In genomic region chr14:92277031-92277430, GRCh38 we compare ENCODE assay signal across 19 cellular contexts. TPM values are rescaled to one million over a fixed set of nuclear protein-coding genes. Genes with fewer than 3 reads are reported as not detected.
DNase-seq lines count a peak whose midpoint lies in the region; TF ChIP-seq lines count a peak whose summit lies in the region.
"Had no signal": no experiment of that assay in that cellular context is flagged by ENCODE, and none has a peak within 500 bp of the region (broad histone marks: within the 10 kb centered on the region; RNA-seq: fewer than 3 reads in every experiment).

No MANE protein-coding gene starts in this region.

- no peak overlapping the region for H2AFZ ChIP-seq in mesenchymal stem cell (ENCODE audit: low read depth, low read length)
- H2AFZ ChIP-seq in osteoblast (ENCODE audit: low read length), result no peak overlapping the region
- H2AFZ ChIP-seq: GM23338 had no signal

- no peak overlapping the region for H3K9ac ChIP-seq in mesenchymal stem cell (ENCODE audit: low read length)
- H3K9ac ChIP-seq: BLaER1 had no signal

- no peaks in the 10 kb centered on the region for H3K79me1 ChIP-seq in mesenchymal stem cell (replicated peaks; ENCODE audit: low read length, poor library complexity, severe bottlenecking)

- H3K4me3 ChIP-seq in SJCRH30, result no peak overlapping the region
- no peak overlapping the region for H3K4me3 ChIP-seq in mesenchymal stem cell (ENCODE audit: insufficient read depth in 1 of 2, low read depth in 1 of 2, low read length in 2 of 2)
- no peak overlapping the region for H3K4me3 ChIP-seq in osteoblast (ENCODE audit: insufficient read depth, low read length)
- H3K4me3 ChIP-seq: BLaER1, GM23338, HAP-1 had no signal

- H3K4me1 ChIP-seq in SJCRH30, result no peaks in the 10 kb centered on the region
- H3K4me1 ChIP-seq in mesenchymal stem cell (ENCODE audit: control insufficient read depth, insufficient read depth, low read depth, low read length), result no peaks in the 10 kb centered on the region
- no peaks in the 10 kb centered on the region for H3K4me1 ChIP-seq in osteoblast (ENCODE audit: insufficient read depth, low read length)
- H3K4me1 ChIP-seq: Caco-2, HAP-1 had no signal

- H3K14ac ChIP-seq in mesenchymal stem cell (ENCODE audit: low read length in 2 of 2), result peak overlapping the region in 1 of 2 experiments; percentile 26

- H2BK15ac ChIP-seq in mesenchymal stem cell (ENCODE audit: low read depth, poor library complexity, severe bottlenecking), result no peak overlapping the region

- H2BK12ac ChIP-seq in mesenchymal stem cell (ENCODE audit: low read length in 2 of 2), result no peak overlapping the region

- peak; percentile 5 to 12 for DNase-seq in SJCRH30
- DNase-seq in mesenchymal stem cell, result peak; percentile 15
- peak; percentile 45 for DNase-seq in osteoblast (ENCODE audit: insufficient read length, low spot score, missing footprints)
- no peak for DNase-seq in GM19240 (ENCODE audit: insufficient read length, low spot score)
- no peak for DNase-seq in NCI-H187 (lab: John Stamatoyannopoulos, UW)
- DNase-seq in activated T-cell treated with anti-CD3 and anti-CD28 coated beads, Interleukin-2, amount 50 U/mL, for 48 hours, result no peak
- DNase-seq: Caco-2; CD4-positive, CD25-positive, alpha-beta regulatory T cell; CD8-positive, alpha-beta T cell; DMS153; DND-41; HFFc6 had no signal

- H3K23ac ChIP-seq in mesenchymal stem cell (ENCODE audit: low read length in 2 of 2), result no peak overlapping the region

- H2AK5ac ChIP-seq in mesenchymal stem cell (ENCODE audit: low read length, severe bottlenecking), result no peak overlapping the region

- H3K4ac ChIP-seq in mesenchymal stem cell (ENCODE audit: low read depth in 1 of 2, low read length in 2 of 2), result no peak overlapping the region

- H4K91ac ChIP-seq in mesenchymal stem cell (ENCODE audit: low read length), result no peak overlapping the region

- no peak for TF ChIP-seq CTCF in osteoblast (IDR thresholded peaks at IDR 0.05; ENCODE audit: extremely low read depth, low read depth, low read length)

- H3K4me2 ChIP-seq in mesenchymal stem cell (ENCODE audit: low read length, poor library complexity, severe bottlenecking) (no peak overlapping the region), osteoblast (ENCODE audit: insufficient read depth, low read length) (no peak overlapping the region)
- H3K4me2 ChIP-seq: BLaER1, GM23338 had no signal

- H2BK5ac ChIP-seq in mesenchymal stem cell (ENCODE audit: low read depth, low read length, poor library complexity, severe bottlenecking), result no peak overlapping the region

- H3K27me3 ChIP-seq in SJCRH30, result 0 out of 2 replicates have a peak, but pooled peaks cover 4% of the 10 kb centered on the region
- peaks cover 5 to 54% of the 10 kb centered on the region in 2 experiments for H3K27me3 ChIP-seq in mesenchymal stem cell (ENCODE audit: control insufficient read depth in 1 of 2, insufficient read depth in 1 of 2, low read length in 2 of 2)
- peaks cover 8% of the 10 kb centered on the region for H3K27me3 ChIP-seq in osteoblast (ENCODE audit: insufficient read depth, low read length)
- H3K27me3 ChIP-seq: BLaER1 had no signal

- H3K9me3 ChIP-seq in SJCRH30 (replicated peaks) (no peaks in the 10 kb centered on the region), mesenchymal stem cell (ENCODE audit: control insufficient read depth, low read length) (peaks cover 7% of the 10 kb centered on the region), osteoblast (ENCODE audit: low read depth, low read length) (no peaks in the 10 kb centered on the region)
- H3K9me3 ChIP-seq: BLaER1, Caco-2, HAP-1 had no signal

- H3K79me2 ChIP-seq in osteoblast (ENCODE audit: insufficient read depth, low read length), result no peaks in the 10 kb centered on the region

- H4K8ac ChIP-seq in mesenchymal stem cell (ENCODE audit: low read length), result no peak overlapping the region

- no peaks in the 10 kb centered on the region for H4K20me1 ChIP-seq in osteoblast (ENCODE audit: insufficient read depth, low read length)
- H4K20me1 ChIP-seq: BLaER1 had no signal

- H2BK120ac ChIP-seq in mesenchymal stem cell (ENCODE audit: low read depth, low read length), result no peak overlapping the region

- H3K36me3 ChIP-seq in SJCRH30 (no peaks in the 10 kb centered on the region), mesenchymal stem cell (ENCODE audit: control insufficient read depth in 1 of 2, insufficient read depth in 2 of 2, low read depth in 1 of 2, low read length in 2 of 2) (no peaks in the 10 kb centered on the region), osteoblast (ENCODE audit: insufficient read depth, low read length) (no peaks in the 10 kb centered on the region)
- H3K36me3 ChIP-seq: BLaER1, HAP-1 had no signal

- H3K27ac ChIP-seq in SJCRH30 (no peak overlapping the region), mesenchymal stem cell (ENCODE audit: low read length, poor library complexity, severe bottlenecking) (no peak overlapping the region), osteoblast (ENCODE audit: low read depth, low read length) (no peak overlapping the region)
- H3K27ac ChIP-seq: BLaER1, C4-2B had no signal

- H3K18ac ChIP-seq in mesenchymal stem cell (ENCODE audit: low read depth in 1 of 2, low read length in 2 of 2), result no peak overlapping the region

- 71% methylated on average over 5 of the region's 5 CpGs for WGBS in mesenchymal stem cell

RNA-seq across cellular contexts. Expression of gene SLC24A4, which starts 45.9 kb away (rescaled TPM):
- 0.02 TPM in 1 of 2 replicates, not detected in the other for total RNA-seq in SJCRH30 (2014; rRNA removed; shearing (Covaris generic))
- polyA plus RNA-seq in mesenchymal stem cell (2013, experiment 1 of 2), result 0.03 TPM
- polyA plus RNA-seq in mesenchymal stem cell (2013, experiment 2 of 2), result 0.14 TPM
- total RNA-seq in osteoblast, result under 0.01 TPM in 1 of 2 replicates, not detected in the other
- total RNA-seq: A172; B cell; Caco-2; CD4-positive, CD25-positive, alpha-beta regulatory T cell; H4; HFFc6 had no signal

Comparison
In these comparisons a context has a peak if more than half of its experiments do, and no peak if none do; other contexts are left out.
1. DNase-seq: peak in SJCRH30 (2 of 2), mesenchymal stem cell (single experiment) and osteoblast (single experiment); none in GM19240 (single experiment), NCI-H187 (0 of 2) and activated T-cell treated with anti-CD3 and anti-CD28 coated beads, Interleukin-2, amount 50 U/mL, for 48 hours (0 of 2).